34 cellular contexts compared by ENCODE assay signal in genomic region chr10:14236341-14236740, GRCh38.
"Had no signal": no experiment of that assay in that cellular context is flagged by ENCODE, and none has a peak within 500 bp of the region (broad histone marks: within the 10 kb centered on the region; RNA-seq: fewer than 3 reads in every experiment).

No MANE protein-coding gene starts in this region.

- H3K27ac ChIP-seq: KMS-11 had no signal

- H3K4me3 ChIP-seq: MG63 had no signal

- H3K4me2 ChIP-seq: KMS-11 had no signal

- H3K36me3 ChIP-seq: MG63 had no signal

- H3K9ac ChIP-seq: KMS-11 had no signal

- H3K9me3 ChIP-seq: MG63 had no signal

- H3K27me3 ChIP-seq: MG63 had no signal

- DNase-seq: Karpas-422, Kasumi-1, MG63, MM.1S, MV-4-11, NCI-H1092, NCI-H1092 treated with DMSO at 0.1 percent for 48 hours, NCI-H1105, NCI-H1105 treated with DMSO at 0.1 percent for 48 hours, NCI-H1417, NCI-H1417 treated with DMSO at 0.1 percent for 48 hours, NCI-H1436, NCI-H1436 treated with DMSO at 0.1 percent for 48 hours, NCI-H146, NCI-H1694, NCI-H1694 treated with DMSO at 0.1 percent for 48 hours, NCI-H187, NCI-H187 treated with DMSO at 0.1 percent for 48 hours, NCI-H1930, NCI-H2029, NCI-H2029 treated with DMSO at 0.1 percent for 48 hours, NCI-H2081, NCI-H2081 treated with DMSO at 0.1 percent for 48 hours, NCI-H2107, NCI-H2171, NCI-H2171 treated with DMSO at 0.1 percent for 48 hours, NCI-H2227 treated with DMSO at 0.1 percent for 48 hours, NCI-H226, NCI-H345, NCI-H446, NCI-H446 treated with DMSO at 0.1 percent for 48 hours, NCI-H510A, NCI-H510A treated with DMSO at 0.1 percent for 48 hours had no signal
